1 cellular context compared by ENCODE assay signal in the genomic region with DNA sequence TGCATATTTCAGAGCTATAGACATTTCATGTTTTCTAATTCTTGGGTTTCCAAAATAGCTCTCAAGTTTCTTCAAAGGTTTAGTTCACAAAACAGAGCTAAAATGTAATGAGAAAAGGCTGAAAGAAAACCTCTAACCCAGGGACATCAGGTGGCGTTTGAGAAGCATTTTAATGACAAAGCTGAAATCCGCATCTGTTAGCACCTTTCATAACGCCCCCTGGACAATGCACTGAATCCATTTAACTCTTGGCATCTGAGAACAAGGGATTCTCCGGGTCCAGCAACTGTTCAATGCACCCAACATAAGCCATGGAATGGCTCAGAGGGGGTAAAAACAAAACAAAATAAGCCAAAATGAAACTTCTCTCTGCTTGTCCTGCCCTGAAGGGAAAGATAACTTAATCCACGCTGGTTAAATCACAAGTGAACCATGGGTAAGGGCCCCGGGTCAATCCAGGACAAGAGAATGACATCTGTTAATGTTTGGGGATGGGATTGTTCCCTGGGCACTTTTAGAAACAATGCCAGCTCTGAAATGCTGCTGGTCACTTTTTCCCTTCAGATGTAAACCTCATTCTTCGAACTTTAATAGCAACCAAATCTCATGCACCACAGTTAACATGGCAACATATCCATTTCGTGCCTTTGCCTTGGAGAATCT.
TF ChIP-seq lines count a peak whose summit lies in the region.

No MANE protein-coding gene starts in this region.

TF ChIP-seq in SK-N-SH treated with all-trans-retinoic acid at 6 μM for 48 hours, 23 proteins besides CTCF, POLR2A, EP300 and RAD21 (continued from another document):
- TF ChIP-seq, protein P1, sequence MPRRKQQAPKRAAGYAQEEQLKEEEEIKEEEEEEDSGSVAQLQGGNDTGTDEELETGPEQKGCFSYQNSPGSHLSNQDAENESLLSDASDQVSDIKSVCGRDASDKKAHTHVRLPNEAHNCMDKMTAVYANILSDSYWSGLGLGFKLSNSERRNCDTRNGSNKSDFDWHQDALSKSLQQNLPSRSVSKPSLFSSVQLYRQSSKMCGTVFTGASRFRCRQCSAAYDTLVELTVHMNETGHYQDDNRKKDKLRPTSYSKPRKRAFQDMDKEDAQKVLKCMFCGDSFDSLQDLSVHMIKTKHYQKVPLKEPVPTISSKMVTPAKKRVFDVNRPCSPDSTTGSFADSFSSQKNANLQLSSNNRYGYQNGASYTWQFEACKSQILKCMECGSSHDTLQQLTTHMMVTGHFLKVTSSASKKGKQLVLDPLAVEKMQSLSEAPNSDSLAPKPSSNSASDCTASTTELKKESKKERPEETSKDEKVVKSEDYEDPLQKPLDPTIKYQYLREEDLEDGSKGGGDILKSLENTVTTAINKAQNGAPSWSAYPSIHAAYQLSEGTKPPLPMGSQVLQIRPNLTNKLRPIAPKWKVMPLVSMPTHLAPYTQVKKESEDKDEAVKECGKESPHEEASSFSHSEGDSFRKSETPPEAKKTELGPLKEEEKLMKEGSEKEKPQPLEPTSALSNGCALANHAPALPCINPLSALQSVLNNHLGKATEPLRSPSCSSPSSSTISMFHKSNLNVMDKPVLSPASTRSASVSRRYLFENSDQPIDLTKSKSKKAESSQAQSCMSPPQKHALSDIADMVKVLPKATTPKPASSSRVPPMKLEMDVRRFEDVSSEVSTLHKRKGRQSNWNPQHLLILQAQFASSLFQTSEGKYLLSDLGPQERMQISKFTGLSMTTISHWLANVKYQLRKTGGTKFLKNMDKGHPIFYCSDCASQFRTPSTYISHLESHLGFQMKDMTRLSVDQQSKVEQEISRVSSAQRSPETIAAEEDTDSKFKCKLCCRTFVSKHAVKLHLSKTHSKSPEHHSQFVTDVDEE (CRISPR knock-in tag; IDR thresholded peaks at IDR 0.05) = no peak
- no peak for TF ChIP-seq ZFP30 (CRISPR knock-in tag; IDR thresholded peaks at IDR 0.05)
- no peak for TF ChIP-seq RARB (CRISPR knock-in tag; IDR thresholded peaks at IDR 0.05)
- TF ChIP-seq GLIS3 (CRISPR knock-in tag; IDR thresholded peaks at IDR 0.05) = no peak
- TF ChIP-seq, protein P2, sequence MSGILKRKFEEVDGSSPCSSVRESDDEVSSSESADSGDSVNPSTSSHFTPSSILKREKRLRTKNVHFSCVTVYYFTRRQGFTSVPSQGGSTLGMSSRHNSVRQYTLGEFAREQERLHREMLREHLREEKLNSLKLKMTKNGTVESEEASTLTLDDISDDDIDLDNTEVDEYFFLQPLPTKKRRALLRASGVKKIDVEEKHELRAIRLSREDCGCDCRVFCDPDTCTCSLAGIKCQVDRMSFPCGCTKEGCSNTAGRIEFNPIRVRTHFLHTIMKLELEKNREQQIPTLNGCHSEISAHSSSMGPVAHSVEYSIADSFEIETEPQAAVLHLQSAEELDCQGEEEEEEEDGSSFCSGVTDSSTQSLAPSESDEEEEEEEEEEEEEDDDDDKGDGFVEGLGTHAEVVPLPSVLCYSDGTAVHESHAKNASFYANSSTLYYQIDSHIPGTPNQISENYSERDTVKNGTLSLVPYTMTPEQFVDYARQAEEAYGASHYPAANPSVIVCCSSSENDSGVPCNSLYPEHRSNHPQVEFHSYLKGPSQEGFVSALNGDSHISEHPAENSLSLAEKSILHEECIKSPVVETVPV (CRISPR knock-in tag; IDR thresholded peaks at IDR 0.05) = no peak
- TF ChIP-seq ZFP3 (CRISPR knock-in tag; IDR thresholded peaks at IDR 0.05) = no peak
- TF ChIP-seq TCF4 (CRISPR knock-in tag; IDR thresholded peaks at IDR 0.05; ENCODE audit: borderline replicate concordance) = no peak
- TF ChIP-seq, protein P3, sequence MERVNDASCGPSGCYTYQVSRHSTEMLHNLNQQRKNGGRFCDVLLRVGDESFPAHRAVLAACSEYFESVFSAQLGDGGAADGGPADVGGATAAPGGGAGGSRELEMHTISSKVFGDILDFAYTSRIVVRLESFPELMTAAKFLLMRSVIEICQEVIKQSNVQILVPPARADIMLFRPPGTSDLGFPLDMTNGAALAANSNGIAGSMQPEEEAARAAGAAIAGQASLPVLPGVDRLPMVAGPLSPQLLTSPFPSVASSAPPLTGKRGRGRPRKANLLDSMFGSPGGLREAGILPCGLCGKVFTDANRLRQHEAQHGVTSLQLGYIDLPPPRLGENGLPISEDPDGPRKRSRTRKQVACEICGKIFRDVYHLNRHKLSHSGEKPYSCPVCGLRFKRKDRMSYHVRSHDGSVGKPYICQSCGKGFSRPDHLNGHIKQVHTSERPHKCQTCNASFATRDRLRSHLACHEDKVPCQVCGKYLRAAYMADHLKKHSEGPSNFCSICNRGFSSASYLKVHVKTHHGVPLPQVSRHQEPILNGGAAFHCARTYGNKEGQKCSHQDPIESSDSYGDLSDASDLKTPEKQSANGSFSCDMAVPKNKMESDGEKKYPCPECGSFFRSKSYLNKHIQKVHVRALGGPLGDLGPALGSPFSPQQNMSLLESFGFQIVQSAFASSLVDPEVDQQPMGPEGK (CRISPR knock-in tag; IDR thresholded peaks at IDR 0.05; ENCODE audit: borderline replicate concordance) = no peak
TF ChIP-seq in SK-N-SH treated with all-trans-retinoic acid at 6 μM for 48 hours: peak in this region for 0.
